ENCODE assay signal across 11 cellular contexts in the genomic region with DNA sequence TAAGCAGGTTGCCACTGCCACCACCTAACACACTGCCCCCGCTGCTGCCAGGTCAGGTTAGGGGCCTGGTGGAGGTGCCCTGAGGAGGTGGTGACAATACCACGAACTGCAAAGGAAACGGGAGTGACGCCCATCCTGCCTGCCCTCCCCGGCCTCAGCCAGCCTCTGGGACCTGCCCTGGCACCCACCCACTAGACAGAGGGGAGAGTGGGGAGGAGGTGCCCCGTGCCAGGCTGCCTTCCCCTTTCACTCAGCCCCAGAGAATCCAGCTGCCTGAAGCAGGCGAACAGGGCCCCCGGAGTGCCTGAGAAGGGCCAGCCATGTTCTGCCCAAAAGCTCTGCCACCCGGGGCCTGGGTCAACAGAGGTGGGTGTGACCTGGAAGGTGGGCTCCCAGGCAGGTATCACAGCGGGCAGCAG. TPM values are rescaled to one million over a fixed set of nuclear protein-coding genes. Genes with fewer than 3 reads are reported as not detected.
DNase-seq lines count a peak whose midpoint lies in the region; ATAC-seq, FAIRE-seq and TF ChIP-seq lines count a peak whose summit lies in the region.
"Had no signal": no experiment of that assay in that cellular context is flagged by ENCODE, and none has a peak within 500 bp of the region (broad histone marks: within the 10 kb centered on the region; RNA-seq: fewer than 3 reads in every experiment).

No MANE protein-coding gene starts in this region.

- no peak overlapping the region for H2AFZ ChIP-seq in HepG2 (ENCODE audit: low read length)

- no peaks in the 10 kb centered on the region for H3K36me3 Mint-ChIP-seq in activated T-cell treated with anti-CD3 and anti-CD28 coated beads, Interleukin-2, amount 50 U/mL, for 4 hours (ENCODE audit: insufficient read depth)

- no peaks in the 10 kb centered on the region for H4K20me1 ChIP-seq in HepG2 (ENCODE audit: insufficient read depth, low read length)

- peak overlapping the region in 1 of 3 experiments; percentile 20; a peak in 1 of 6 replicates for H3K4me3 ChIP-seq in HepG2 (replicated peaks in 1 of 3; ENCODE audit: insufficient read depth in 1 of 3, low read depth in 2 of 3, low read length in 3 of 3)
- H3K4me3 ChIP-seq in foreskin fibroblast (ENCODE audit: low read depth in 1 of 2, low read length in 2 of 2): no peak overlapping the region

- H3K27me3 Mint-ChIP-seq in activated T-cell treated with anti-CD3 and anti-CD28 coated beads, Interleukin-2, amount 50 U/mL, for 4 hours (ENCODE audit: low read depth): no peaks in the 10 kb centered on the region

- H3K36me3 ChIP-seq in HepG2 (replicated peaks in 1 of 2; ENCODE audit: control insufficient read depth in 1 of 2, insufficient read depth in 2 of 2, low read length in 2 of 2): no peaks in the 10 kb centered on the region

- H3K9me3 ChIP-seq in HepG2 (ENCODE audit: low read length): no peaks in the 10 kb centered on the region

- CTCF ChIA-PET in HepG2 (lab: Yijun Ruan, JAX; ENCODE audit: low intra/inter-chr PET ratio, low total read pairs): no interaction called here

- peak; percentile 73 to 74 for ATAC-seq in activated T-cell treated with anti-CD3 and anti-CD28 coated beads, Interleukin-2, amount 50 U/mL, for 4 hours
- ATAC-seq in HepG2 (no peak), GM19324 (IDR thresholded peaks at IDR 0.05; ENCODE audit: low FRiP score, unreplicated experiment) (no peak)

- peaks cover 29% of the 10 kb centered on the region for H3K4me1 Mint-ChIP-seq in activated T-cell treated with anti-CD3 and anti-CD28 coated beads, Interleukin-2, amount 50 U/mL, for 4 hours (ENCODE audit: low read depth)

- H3K27me3 ChIP-seq in HepG2 (ENCODE audit: control insufficient read depth in 1 of 2, insufficient read depth in 2 of 2, low read length in 2 of 2): peaks cover 8 to 35% of the 10 kb centered on the region in 2 experiments; a peak in 4 of 5 replicates

- BruUV-seq in HepG2 (replicated peaks; lab: Mats Ljungman, UMichigan): no TSS peak

- 42% methylated on average over 10 of the region's 10 CpGs for WGBS in HepG2 (ENCODE audit: low lambda C conversion rate)

- peaks cover 10% of the 10 kb centered on the region for H3K4me1 ChIP-seq in HepG2 (ENCODE audit: insufficient read depth, low read length)

- no peak overlapping the region for H3K27ac ChIP-seq in HepG2 (ENCODE audit: extremely low read length, insufficient read depth, low read length)

- H3K4me2 ChIP-seq in HepG2 (ENCODE audit: low read depth, low read length): peak overlapping the region; percentile 9; the same call in 1 of the 2 replicates

- TF ChIP-seq CTCF in HepG2 (CRISPR knock-in tag; IDR thresholded peaks at IDR 0.05) (no peak), foreskin fibroblast (IDR thresholded peaks at IDR 0.05; ENCODE audit: low read depth, low read length) (no peak)

- TF ChIP-seq RAD21 in HepG2 (CRISPR knock-in tag; IDR thresholded peaks at IDR 0.05): no peak

- no peak for TF ChIP-seq POLR2A in HepG2 (IDR thresholded peaks at IDR 0.05; ENCODE audit: insufficient read depth in 1 of 2, low read depth in 2 of 2, low read length in 2 of 2)

- no peak overlapping the region for H3K9ac ChIP-seq in HepG2 (ENCODE audit: insufficient read depth, low read depth, low read length)

- peak overlapping the region; percentile 24 for H3K4me3 Mint-ChIP-seq in activated T-cell treated with anti-CD3 and anti-CD28 coated beads, Interleukin-2, amount 50 U/mL, for 4 hours

- POLR2A ChIA-PET in HepG2 (lab: Yijun Ruan, JAX): no interaction called here

- intact Hi-C loops in HepG2 (cut with micrococcal nuclease; ENCODE audit: unreplicated experiment): no loop called here

- H3K9me3 Mint-ChIP-seq in activated T-cell treated with anti-CD3 and anti-CD28 coated beads, Interleukin-2, amount 50 U/mL, for 4 hours: no peaks in the 10 kb centered on the region

- DNase-seq in T-helper 2 cell: peak in 3 of 5 experiments; percentile 40 to 92 (median 92)
- peak; percentile 45 for DNase-seq in activated T-cell treated with anti-CD3 and anti-CD28 coated beads, Interleukin-2, amount 50 U/mL, for 4 hours
- DNase-seq in HepG2 (ENCODE audit: low spot score): no peak
- DNase-seq in stimulated activated CD8-positive, alpha-beta memory T cell treated with anti-CD3 and anti-CD28 coated beads, Interleukin-2, amount 100 ng/mL, for 48 hours (ENCODE audit: low read depth in 2 of 2): peak; percentile 38 to 54
- DNase-seq in NCI-H2227 (lab: John Stamatoyannopoulos, UW; ENCODE audit: unreplicated experiment): no peak
- DNase-seq in NCI-H146 (lab: John Stamatoyannopoulos, UW): no peak
- no peak for DNase-seq in foreskin fibroblast
- DNase-seq: caudate nucleus, foreskin melanocyte, MM.1S had no signal

- in situ Hi-C loops in HepG2 (cut with HindIII; ENCODE audit: extremely low pct_ligation_motif_present, low pct_unique_long_range_greater_than_20kb): no loop called here

- TF ChIP-seq EP300 in HepG2 (IDR thresholded peaks at IDR 0.05; ENCODE audit: low read depth in 2 of 2, low read length in 2 of 2): no peak
- TF ChIP-seq EP300 in HepG2 (CRISPR knock-in tag; IDR thresholded peaks at IDR 0.05; ENCODE audit: borderline replicate concordance): no peak

- H3K79me2 ChIP-seq in HepG2 (ENCODE audit: insufficient read depth, low read length): no peaks in the 10 kb centered on the region

- no peak for FAIRE-seq in HepG2 (lab: Jason Lieb, UNC)

TF ChIP-seq in HepG2, 621 proteins besides CTCF, POLR2A, EP300 and RAD21:
- TF ChIP-seq ZNF776 (CRISPR knock-in tag; IDR thresholded peaks at IDR 0.05) (0 out of 2 replicates have a peak, but pooled peaks have one; percentile 53), HNRNPL (IDR thresholded peaks at IDR 0.05; ENCODE audit: low read depth, low read length) (0 out of 2 replicates have a peak, but pooled peaks have one; percentile 49), GABPA (IDR thresholded peaks at IDR 0.05; ENCODE audit: low read depth, low read length) (no peak), GABPA (CRISPR knock-in tag; IDR thresholded peaks at IDR 0.05; ENCODE audit: low read depth) (no peak), ZNF136 (CRISPR knock-in tag; IDR thresholded peaks at IDR 0.05; ENCODE audit: low read depth) (no peak)
- TF ChIP-seq, protein P1, sequence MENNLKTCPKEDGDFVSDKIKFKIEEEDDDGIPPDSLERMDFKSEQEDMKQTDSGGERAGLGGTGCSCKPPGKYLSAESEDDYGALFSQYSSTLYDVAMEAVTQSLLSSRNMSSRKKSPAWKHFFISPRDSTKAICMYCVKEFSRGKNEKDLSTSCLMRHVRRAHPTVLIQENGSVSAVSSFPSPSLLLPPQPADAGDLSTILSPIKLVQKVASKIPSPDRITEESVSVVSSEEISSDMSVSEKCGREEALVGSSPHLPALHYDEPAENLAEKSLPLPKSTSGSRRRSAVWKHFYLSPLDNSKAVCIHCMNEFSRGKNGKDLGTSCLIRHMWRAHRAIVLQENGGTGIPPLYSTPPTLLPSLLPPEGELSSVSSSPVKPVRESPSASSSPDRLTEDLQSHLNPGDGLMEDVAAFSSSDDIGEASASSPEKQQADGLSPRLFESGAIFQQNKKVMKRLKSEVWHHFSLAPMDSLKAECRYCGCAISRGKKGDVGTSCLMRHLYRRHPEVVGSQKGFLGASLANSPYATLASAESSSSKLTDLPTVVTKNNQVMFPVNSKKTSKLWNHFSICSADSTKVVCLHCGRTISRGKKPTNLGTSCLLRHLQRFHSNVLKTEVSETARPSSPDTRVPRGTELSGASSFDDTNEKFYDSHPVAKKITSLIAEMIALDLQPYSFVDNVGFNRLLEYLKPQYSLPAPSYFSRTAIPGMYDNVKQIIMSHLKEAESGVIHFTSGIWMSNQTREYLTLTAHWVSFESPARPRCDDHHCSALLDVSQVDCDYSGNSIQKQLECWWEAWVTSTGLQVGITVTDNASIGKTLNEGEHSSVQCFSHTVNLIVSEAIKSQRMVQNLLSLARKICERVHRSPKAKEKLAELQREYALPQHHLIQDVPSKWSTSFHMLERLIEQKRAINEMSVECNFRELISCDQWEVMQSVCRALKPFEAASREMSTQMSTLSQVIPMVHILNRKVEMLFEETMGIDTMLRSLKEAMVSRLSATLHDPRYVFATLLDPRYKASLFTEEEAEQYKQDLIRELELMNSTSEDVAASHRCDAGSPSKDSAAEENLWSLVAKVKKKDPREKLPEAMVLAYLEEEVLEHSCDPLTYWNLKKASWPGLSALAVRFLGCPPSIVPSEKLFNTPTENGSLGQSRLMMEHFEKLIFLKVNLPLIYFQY (CRISPR knock-in tag; IDR thresholded peaks at IDR 0.05; ENCODE audit: borderline replicate concordance): no peak

RNA-seq across cellular contexts. Expression of a gene that starts 44.5 kb away (rescaled TPM):
- 10 to 100 TPM; 71.5 to 98.6 (median 90.4) TPM for total RNA-seq in activated T-cell treated with anti-CD3 and anti-CD28 coated beads, Interleukin-2, amount 50 U/mL, for 4 hours
- 2.3 and 3.4 TPM in 2 replicates for total RNA-seq in HepG2 (2016; rRNA removed; fragmentation: Illumina TruSeq; extraction: Trizol)
- total RNA-seq in HepG2 (2016; cell fraction: cytosol; rRNA removed; fragmentation: Illumina TruSeq; extraction: Trizol; ENCODE audit: low read depth): 0.53 and 0.61 TPM in 2 replicates
- total RNA-seq in HepG2 (2016; cell fraction: insoluble cytoplasmic fraction; rRNA removed; fragmentation: Illumina TruSeq; extraction: Trizol): 2.2 and 4.1 TPM in 2 replicates
- 1.3 and 1.4 TPM in 2 replicates for total RNA-seq in HepG2 (2016; cell fraction: membrane; rRNA removed; fragmentation: Illumina TruSeq; extraction: Trizol)
- 3.7 and 5.1 TPM in 2 replicates for total RNA-seq in HepG2 (2016; cell fraction: nucleus; rRNA removed; fragmentation: Illumina TruSeq; extraction: Trizol)
- polyA plus RNA-seq in HepG2 (2011; rRNA removed): 18.1 and 20.1 TPM in 2 replicates
- 10.9 and 11.2 TPM in 2 replicates for polyA plus RNA-seq in HepG2 (2011; cell fraction: cytosol; rRNA removed)
- 37.0 and 47.3 TPM in 2 replicates for polyA plus RNA-seq in HepG2 (2011; cell fraction: nucleus; rRNA removed)
- polyA plus RNA-seq in HepG2 (2012): 25.1 and 31.2 TPM in 2 replicates
- polyA plus RNA-seq in HepG2 (2016; cell fraction: cytosol; fragmentation: Illumina TruSeq; extraction: Trizol; ENCODE audit: low read depth): 0.21 and 0.26 TPM in 2 replicates
- polyA plus RNA-seq in HepG2 (2016; cell fraction: insoluble cytoplasmic fraction; fragmentation: Illumina TruSeq; extraction: Trizol; ENCODE audit: low read depth): 2.0 and 2.4 TPM in 2 replicates
- 0.46 and 0.51 TPM in 2 replicates for polyA plus RNA-seq in HepG2 (2016; cell fraction: membrane; fragmentation: Illumina TruSeq; extraction: Trizol; ENCODE audit: low read depth)
- polyA plus RNA-seq in HepG2 (2016; cell fraction: nucleus; fragmentation: Illumina TruSeq; extraction: Trizol; ENCODE audit: insufficient read depth, low read depth): 3.9 and 4.9 TPM in 2 replicates
- 62.9 and 84.8 TPM in 2 replicates for polyA minus RNA-seq in HepG2 (2011; rRNA and poly(A)+ RNA removed; ENCODE audit: low replicate concordance)
- polyA minus RNA-seq in HepG2 (2011; cell fraction: cytosol; rRNA and poly(A)+ RNA removed): 27.1 and 28.7 TPM in 2 replicates
- polyA minus RNA-seq in HepG2 (2011; cell fraction: nucleus; rRNA and poly(A)+ RNA removed): 47.9 and 53.6 TPM in 2 replicates

Comparison
In these comparisons a context has a peak if more than half of its experiments do, and no peak if none do; other contexts are left out.
1. DNase-seq: peak in T-helper 2 cell (3 of 5), activated T-cell treated with anti-CD3 and anti-CD28 coated beads, Interleukin-2, amount 50 U/mL, for 4 hours (single experiment) and stimulated activated CD8-positive, alpha-beta memory T cell treated with anti-CD3 and anti-CD28 coated beads, Interleukin-2, amount 100 ng/mL, for 48 hours (2 of 2); none in HepG2 (single experiment), NCI-H2227 (single experiment), NCI-H146 (single experiment) and foreskin fibroblast (0 of 2).
2. ATAC-seq: peak in activated T-cell treated with anti-CD3 and anti-CD28 coated beads, Interleukin-2, amount 50 U/mL, for 4 hours (2 of 2); none in HepG2 (single experiment) and GM19324 (single experiment).
3. RNA of a gene that starts 44.5 kb away (total RNA-seq): 71.5 to 98.6 TPM in activated T-cell treated with anti-CD3 and anti-CD28 coated beads, Interleukin-2, amount 50 U/mL, for 4 hours; 0.53 to 5.1 TPM in HepG2; every median in the first group is over 10 times any median in the second.